ENCODE assay signal across 4 cellular contexts in the genomic region with DNA sequence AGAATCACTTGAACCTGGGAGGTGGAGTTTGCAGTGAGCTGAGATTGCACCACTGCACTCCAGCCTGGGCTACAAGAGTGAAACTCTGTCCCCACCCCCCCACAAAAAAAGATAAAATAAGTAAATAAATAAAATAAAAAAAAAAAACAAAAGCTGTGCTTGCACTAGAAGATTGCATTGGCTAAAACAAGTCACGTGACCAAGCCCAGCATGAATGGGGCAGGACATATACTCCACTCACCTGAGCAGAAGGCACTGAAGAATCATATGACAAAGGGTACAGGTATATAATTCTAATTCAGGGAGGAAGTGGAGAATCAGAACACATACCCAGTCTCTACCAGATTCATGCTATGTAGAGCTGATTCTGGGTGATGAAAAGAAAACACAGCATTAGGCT.
TF ChIP-seq lines count a peak whose summit lies in the region.

No MANE protein-coding gene starts in this region.

TF ChIP-seq in HepG2, 621 proteins besides CTCF, POLR2A, EP300 and RAD21:
- peak; percentile 88 for TF ChIP-seq RAD51 (IDR thresholded peaks at IDR 0.05; ENCODE audit: borderline replicate concordance)
- TF ChIP-seq, protein P1, sequence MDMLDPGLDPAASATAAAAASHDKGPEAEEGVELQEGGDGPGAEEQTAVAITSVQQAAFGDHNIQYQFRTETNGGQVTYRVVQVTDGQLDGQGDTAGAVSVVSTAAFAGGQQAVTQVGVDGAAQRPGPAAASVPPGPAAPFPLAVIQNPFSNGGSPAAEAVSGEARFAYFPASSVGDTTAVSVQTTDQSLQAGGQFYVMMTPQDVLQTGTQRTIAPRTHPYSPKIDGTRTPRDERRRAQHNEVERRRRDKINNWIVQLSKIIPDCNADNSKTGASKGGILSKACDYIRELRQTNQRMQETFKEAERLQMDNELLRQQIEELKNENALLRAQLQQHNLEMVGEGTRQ (IDR thresholded peaks at IDR 0.05; ENCODE audit: low read depth, low read length): peak; percentile 68
- TF ChIP-seq, protein P1 (CRISPR knock-in tag; IDR thresholded peaks at IDR 0.05; ENCODE audit: borderline replicate concordance): no peak
- TF ChIP-seq DMAP1 (CRISPR knock-in tag; IDR thresholded peaks at IDR 0.05): no peak

TF ChIP-seq in Ishikawa, 13 proteins besides CTCF, POLR2A, EP300 and RAD21:
- TF ChIP-seq, protein P2, sequence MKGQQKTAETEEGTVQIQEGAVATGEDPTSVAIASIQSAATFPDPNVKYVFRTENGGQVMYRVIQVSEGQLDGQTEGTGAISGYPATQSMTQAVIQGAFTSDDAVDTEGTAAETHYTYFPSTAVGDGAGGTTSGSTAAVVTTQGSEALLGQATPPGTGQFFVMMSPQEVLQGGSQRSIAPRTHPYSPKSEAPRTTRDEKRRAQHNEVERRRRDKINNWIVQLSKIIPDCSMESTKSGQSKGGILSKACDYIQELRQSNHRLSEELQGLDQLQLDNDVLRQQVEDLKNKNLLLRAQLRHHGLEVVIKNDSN (IDR thresholded peaks at IDR 0.05): peak; percentile 68
- no peak for TF ChIP-seq REST (IDR thresholded peaks at IDR 0.05; ENCODE audit: low read depth)

TF ChIP-seq in GM12878, 131 proteins besides CTCF, POLR2A, EP300 and RAD21:
- TF ChIP-seq ZNF217 (IDR thresholded peaks at IDR 0.05) (no peak), BHLHE40 (IDR thresholded peaks at IDR 0.05; ENCODE audit: borderline replicate concordance in 1 of 2, low read depth in 2 of 2, low read length in 1 of 2) (peak in 1 of 2 experiments; percentile 20; a peak in 1 of 4 replicates), RAD51 (IDR thresholded peaks at IDR 0.05) (peak; percentile 75; the same call in 1 of the 2 replicates)

TF ChIP-seq in K562, 482 proteins besides CTCF, POLR2A, EP300 and RAD21:
- TF ChIP-seq, protein P1 (CRISPR knock-in tag; IDR thresholded peaks at IDR 0.05): peak; percentile 46; the same call in 1 of the 2 replicates
- no peak for TF ChIP-seq MEF2A (IDR thresholded peaks at IDR 0.05; ENCODE audit: control insufficient read depth, low read depth, low read length)
- TF ChIP-seq RAD51 (IDR thresholded peaks at IDR 0.05; ENCODE audit: borderline replicate concordance, low read depth): peak; percentile 94
- no peak for TF ChIP-seq XRCC3 (IDR thresholded peaks at IDR 0.05)
- peak; percentile 73 for TF ChIP-seq CBFA2T2 (conservative IDR thresholded peaks at IDR 0.05)
- no peak for TF ChIP-seq SMARCB1 (IDR thresholded peaks at IDR 0.05; ENCODE audit: insufficient read length, low read depth)
- no peak for TF ChIP-seq MCM5 (IDR thresholded peaks at IDR 0.05; ENCODE audit: low read depth)
- no peak for TF ChIP-seq ZBTB8A (IDR thresholded peaks at IDR 0.05; ENCODE audit: partially characterized antibody)
- no peak for TF ChIP-seq CBX5 (IDR thresholded peaks at IDR 0.05; ENCODE audit: borderline replicate concordance, low read depth)
- TF ChIP-seq TOE1 (IDR thresholded peaks at IDR 0.05; ENCODE audit: borderline replicate concordance): peak; percentile 89
- no peak for TF ChIP-seq TOE1 (CRISPR knock-in tag; IDR thresholded peaks at IDR 0.05; ENCODE audit: borderline replicate concordance, low read depth)
- TF ChIP-seq ZKSCAN8 (CRISPR knock-in tag; IDR thresholded peaks at IDR 0.05): no peak
- TF ChIP-seq, protein P2 (CRISPR knock-in tag; IDR thresholded peaks at IDR 0.05): 0 out of 2 replicates have a peak, but pooled peaks have one; percentile 28
- no peak for TF ChIP-seq ETV6 (IDR thresholded peaks at IDR 0.05; ENCODE audit: borderline replicate concordance in 1 of 2, low read depth in 2 of 2, low read length in 1 of 2)
- no peak for TF ChIP-seq ETV6 (CRISPR knock-in tag; IDR thresholded peaks at IDR 0.05; ENCODE audit: borderline replicate concordance)
- no peak for TF ChIP-seq ZNF436 (CRISPR knock-in tag; IDR thresholded peaks at IDR 0.05)
- no peak for TF ChIP-seq DLX4 (CRISPR knock-in tag; IDR thresholded peaks at IDR 0.05)
- no peak for TF ChIP-seq ZFP36 (IDR thresholded peaks at IDR 0.05; ENCODE audit: low read depth, low read length, partially characterized antibody)
- TF ChIP-seq ZFX (CRISPR knock-in tag; IDR thresholded peaks at IDR 0.05): no peak
- TF ChIP-seq CXXC5 (CRISPR knock-in tag; IDR thresholded peaks at IDR 0.05): no peak
- TF ChIP-seq, protein P3, sequence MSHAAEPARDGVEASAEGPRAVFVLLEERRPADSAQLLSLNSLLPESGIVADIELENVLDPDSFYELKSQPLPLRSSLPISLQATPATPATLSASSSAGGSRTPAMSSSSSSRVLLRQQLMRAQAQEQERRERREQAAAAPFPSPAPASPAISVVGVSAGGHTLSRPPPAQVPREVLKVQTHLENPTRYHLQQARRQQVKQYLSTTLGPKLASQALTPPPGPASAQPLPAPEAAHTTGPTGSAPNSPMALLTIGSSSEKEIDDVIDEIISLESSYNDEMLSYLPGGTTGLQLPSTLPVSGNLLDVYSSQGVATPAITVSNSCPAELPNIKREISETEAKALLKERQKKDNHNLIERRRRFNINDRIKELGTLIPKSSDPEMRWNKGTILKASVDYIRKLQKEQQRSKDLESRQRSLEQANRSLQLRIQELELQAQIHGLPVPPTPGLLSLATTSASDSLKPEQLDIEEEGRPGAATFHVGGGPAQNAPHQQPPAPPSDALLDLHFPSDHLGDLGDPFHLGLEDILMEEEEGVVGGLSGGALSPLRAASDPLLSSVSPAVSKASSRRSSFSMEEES (CRISPR knock-in tag; IDR thresholded peaks at IDR 0.05): peak; percentile 91
- TF ChIP-seq RBM25 (IDR thresholded peaks at IDR 0.05; ENCODE audit: low read depth, low read length, severe bottlenecking): no peak
- no peak for TF ChIP-seq SMC3 (conservative IDR thresholded peaks at IDR 0.05; ENCODE audit: insufficient read depth, low read depth, low read length)
